Comparison of ENCODE assay signal across 14 cellular contexts in genomic region chr2:150750726-150751125, GRCh38.
DNase-seq lines count a peak whose midpoint lies in the region; ATAC-seq, FAIRE-seq and TF ChIP-seq lines count a peak whose summit lies in the region.
"Had no signal": no experiment of that assay in that cellular context is flagged by ENCODE, and none has a peak within 500 bp of the region (broad histone marks: within the 10 kb centered on the region; RNA-seq: fewer than 3 reads in every experiment).

No MANE protein-coding gene starts in this region.

- no peak overlapping the region for H3K9ac ChIP-seq in H1 (replicated peaks in 1 of 4; ENCODE audit: extremely low read depth in 1 of 4, low read depth in 3 of 4, low read length in 3 of 4)
- no peak overlapping the region for H3K9ac ChIP-seq in neural cell (ENCODE audit: low read length)
- H3K9ac ChIP-seq: BLaER1 treated with 17β-estradiol and CSF1 and Interleukin-3, amounts not matched to agents 10 nM and 100 nM had no signal

- H2AK5ac ChIP-seq in H1 (ENCODE audit: low read depth, low read length) = no peak overlapping the region

- no peak overlapping the region for H4K5ac ChIP-seq in H1 (ENCODE audit: insufficient read length, low read depth, low read length)

- H3K79me1 ChIP-seq in H1 (ENCODE audit: low read depth, low read length) = no peaks in the 10 kb centered on the region

- TF ChIP-seq POLR2A in H1 (IDR thresholded peaks at IDR 0.05; ENCODE audit: control extremely low read depth in 1 of 2, low read depth in 2 of 2, low read length in 2 of 2) = no peak

- no peak for TF ChIP-seq RAD21 in H1 (IDR thresholded peaks at IDR 0.05 in 1 of 2, conservative IDR thresholded peaks at IDR 0.05 in 1 of 2; ENCODE audit: low read depth in 2 of 2, low read length in 2 of 2)
- no peak for TF ChIP-seq RAD21 in neural cell (conservative IDR thresholded peaks at IDR 0.05)

- H3F3A ChIP-seq in neural cell (ENCODE audit: insufficient read depth, low read length, poor library complexity, severe bottlenecking) = no peaks in the 10 kb centered on the region

- peak overlapping the region; percentile 94; the same call in 1 of the 2 replicates for H2BK20ac ChIP-seq in H1 (ENCODE audit: low read length)

- no peak overlapping the region for H3K27ac ChIP-seq in HEK293 (ENCODE audit: extremely low read depth, low read depth, low read length)
- H3K27ac ChIP-seq in H1 (ENCODE audit: low read depth, low read length) = no peak overlapping the region
- no peak overlapping the region for H3K27ac ChIP-seq in neural cell (ENCODE audit: low read length)
- H3K27ac ChIP-seq: BLaER1 treated with 17β-estradiol and CSF1 and Interleukin-3, amounts not matched to agents 10 nM and 100 nM; HL-60 had no signal

- no peaks in the 10 kb centered on the region for H3K9me3 ChIP-seq in HEK293 (ENCODE audit: control insufficient read depth, insufficient read depth, low read depth, low read length)
- no peaks in the 10 kb centered on the region for H3K9me3 ChIP-seq in H1 (ENCODE audit: insufficient read depth in 2 of 2, low read depth in 1 of 2, low read length in 1 of 2)
- no peaks in the 10 kb centered on the region for H3K9me3 ChIP-seq in neural cell (ENCODE audit: low read length)
- H3K9me3 ChIP-seq: BLaER1 treated with 17β-estradiol and CSF1 and Interleukin-3, amounts not matched to agents 10 nM and 100 nM had no signal

- no peak overlapping the region for H3K14ac ChIP-seq in H1 (ENCODE audit: insufficient read length)

- 83% methylated on average over 1 of the region's 1 CpG; no CpG with 5 or more reads in 1 of the 2 experiments for WGBS in H1 (ENCODE audit: extremely low coverage in 1 of 2, insufficient coverage in 1 of 2, insufficient read length in 1 of 2, insufficient replicate concordance in 2 of 2, low coverage in 1 of 2, low lambda C conversion rate in 2 of 2, missing lambda C conversion rate in 1 of 2), 2 experiments

- TF ChIP-seq CTCF in HEK293 (tag by site-specific recombination; IDR thresholded peaks at IDR 0.05) (no peak), H1 (IDR thresholded peaks at IDR 0.05; ENCODE audit: control extremely low read depth in 1 of 3, insufficient read depth in 1 of 3, low read depth in 1 of 3, low read length in 3 of 3) (no peak), fibroblast of the aortic adventitia (IDR thresholded peaks at IDR 0.05; ENCODE audit: insufficient read depth, low read length) (no peak), neural cell (IDR thresholded peaks at IDR 0.05; ENCODE audit: poor library complexity, severe bottlenecking) (no peak)

- POLR2A ChIA-PET in HEK293 (lab: Yijun Ruan, JAX) (no interaction called here), H1 (lab: Charles Lee; ENCODE audit: partially characterized antibody) (no interaction called here)

- no peak overlapping the region for H2BK15ac ChIP-seq in H1 (ENCODE audit: low read length)

- CTCF ChIA-PET in HEK293 (lab: Yijun Ruan, JAX) = no interaction called here
- CTCF ChIA-PET in H1 (lab: Charles Lee; ENCODE audit: partially characterized antibody) = interaction anchor here (1.7 kb wide), 1 partner anchor 12 kb away, joined by 4 read pairs; no protein-coding TSS in a partner anchor

- FAIRE-seq in H1 (lab: Jason Lieb, UNC) = no peak
- FAIRE-seq: H54 had no signal

- H2BK12ac ChIP-seq in H1 (ENCODE audit: low read depth, low read length) = no peak overlapping the region; the same call in 1 of the 2 replicates

- H3K79me2 ChIP-seq in H1 (ENCODE audit: control insufficient read depth in 1 of 2, insufficient read depth in 2 of 2, low read length in 2 of 2) (no peaks in the 10 kb centered on the region), neural cell (replicated peaks; ENCODE audit: insufficient read depth, low read length) (no peaks in the 10 kb centered on the region)

- no peaks in the 10 kb centered on the region for H3K4me1 ChIP-seq in HEK293 (ENCODE audit: control insufficient read depth, insufficient read depth, low read length)
- H3K4me1 ChIP-seq in H1 (replicated peaks in 1 of 4; ENCODE audit: control insufficient read depth in 3 of 4, insufficient read depth in 4 of 4, low read length in 3 of 4) = peaks cover 0 to 1% (median 0%) of the 10 kb centered on the region in 4 experiments; a peak in 1 of 7 replicates
- H3K4me1 ChIP-seq: BLaER1 treated with 17β-estradiol and CSF1 and Interleukin-3, amounts not matched to agents 10 nM and 100 nM had no signal

- H3K4me3 ChIP-seq in HEK293 (ENCODE audit: low read depth, low read length) (no peak overlapping the region), H1 (ENCODE audit: extremely low read depth in 1 of 4, insufficient read depth in 2 of 4, low read depth in 3 of 4, low read length in 4 of 4) (no peak overlapping the region), fibroblast of the aortic adventitia (ENCODE audit: low read depth, low read length) (no peak overlapping the region), neural cell (ENCODE audit: low read length) (no peak overlapping the region)
- H3K4me3 ChIP-seq: BLaER1 treated with 17β-estradiol and CSF1 and Interleukin-3, amounts not matched to agents 10 nM and 100 nM had no signal

- H4K8ac ChIP-seq in H1 (ENCODE audit: extremely low read depth, insufficient read depth, low read length) = no peak overlapping the region

- no peaks in the 10 kb centered on the region for H3K27me3 ChIP-seq in H1 (replicated peaks in 1 of 4; ENCODE audit: control insufficient read depth in 3 of 4, extremely low read depth in 1 of 4, insufficient read depth in 3 of 4, low read length in 3 of 4)
- no peaks in the 10 kb centered on the region for H3K27me3 ChIP-seq in neural cell (ENCODE audit: insufficient read depth, low read depth, low read length)
- H3K27me3 ChIP-seq: BLaER1 treated with 17β-estradiol and CSF1 and Interleukin-3, amounts not matched to agents 10 nM and 100 nM had no signal

- no peak overlapping the region for H2BK120ac ChIP-seq in H1 (replicated peaks; ENCODE audit: low read depth, low read length)

- no peaks in the 10 kb centered on the region; the same call in 1 of the 2 replicates for H3K23me2 ChIP-seq in H1 (ENCODE audit: low read depth, low read length)

- no peak overlapping the region for H3K56ac ChIP-seq in H1 (replicated peaks; ENCODE audit: insufficient read length, low read depth, low read length)

- H2AFZ ChIP-seq in H1 (ENCODE audit: low read length) = no peak overlapping the region
- no peak overlapping the region for H2AFZ ChIP-seq in neural cell (ENCODE audit: low read depth, low read length)

- no peaks in the 10 kb centered on the region for H3K9me2 ChIP-seq in neural cell (ENCODE audit: insufficient read depth, low read length)

- H3K4me2 ChIP-seq in H1 (ENCODE audit: insufficient read depth in 1 of 2, low read depth in 2 of 2, low read length in 2 of 2) = no peak overlapping the region
- H3K4me2 ChIP-seq in neural cell (ENCODE audit: low read length) = no peak overlapping the region
- H3K4me2 ChIP-seq: BLaER1 treated with 17β-estradiol and CSF1 and Interleukin-3, amounts not matched to agents 10 nM and 100 nM had no signal

- ATAC-seq in HG03139 (IDR thresholded peaks at IDR 0.05; ENCODE audit: unreplicated experiment) = no peak
- ATAC-seq: HCT116 had no signal

- H3K23ac ChIP-seq in H1 (ENCODE audit: insufficient read length) = no peak overlapping the region

- TF ChIP-seq EP300 in H1 (IDR thresholded peaks at IDR 0.05; ENCODE audit: borderline replicate concordance in 1 of 2, low read depth in 2 of 2, low read length in 2 of 2) = no peak
- TF ChIP-seq EP300 in neural cell (conservative IDR thresholded peaks at IDR 0.05; ENCODE audit: poor library complexity, severe bottlenecking) = peak; percentile 52

- no peak overlapping the region for H3K4ac ChIP-seq in H1 (replicated peaks; ENCODE audit: insufficient read length, low read depth, low read length)

- H2BK5ac ChIP-seq in H1 (ENCODE audit: low read depth, low read length) = peak overlapping the region; percentile 57; the same call in 1 of the 2 replicates

- H4K20me1 ChIP-seq in H1 (replicated peaks in 1 of 2; ENCODE audit: control insufficient read depth in 1 of 2, insufficient read depth in 2 of 2, low read length in 2 of 2) = no peaks in the 10 kb centered on the region
- no peaks in the 10 kb centered on the region for H4K20me1 ChIP-seq in neural cell (ENCODE audit: insufficient read depth)
- H4K20me1 ChIP-seq: BLaER1 treated with 17β-estradiol and CSF1 and Interleukin-3, amounts not matched to agents 10 nM and 100 nM had no signal

- no peak overlapping the region for H3K18ac ChIP-seq in H1 (ENCODE audit: extremely low read depth, low read length)

- no peaks in the 10 kb centered on the region for H3K36me3 ChIP-seq in HEK293 (ENCODE audit: control insufficient read depth in 2 of 2, insufficient read depth in 1 of 2, low read length in 2 of 2)
- H3K36me3 ChIP-seq in H1 (ENCODE audit: control insufficient read depth in 2 of 4, insufficient read depth in 4 of 4, low read length in 3 of 4) = no peaks in the 10 kb centered on the region
- H3K36me3 ChIP-seq in neural cell (ENCODE audit: insufficient read depth, low read length) = no peaks in the 10 kb centered on the region
- H3K36me3 ChIP-seq: BLaER1 treated with 17β-estradiol and CSF1 and Interleukin-3, amounts not matched to agents 10 nM and 100 nM had no signal

- no peak for DNase-seq in H1 (ENCODE audit: low read depth in 1 of 2, low spot score in 2 of 2)
- peak; percentile 11 for DNase-seq in fibroblast of the aortic adventitia (ENCODE audit: low read depth)
- DNase-seq in HPDE6-E6E7 (ENCODE audit: extremely low spot score) = no peak
- no peak for DNase-seq in kidney glomerular epithelial cell (lab: John Stamatoyannopoulos, UW)
- DNase-seq: ACHN; CD4-positive, CD25-positive, alpha-beta regulatory T cell; IMR-90 had no signal

- no peak overlapping the region for H4K91ac ChIP-seq in H1 (replicated peaks; ENCODE audit: insufficient read length, low read length)

TF ChIP-seq in HEK293, 187 proteins besides CTCF, POLR2A, EP300 and RAD21:
- TF ChIP-seq SETDB1 (IDR thresholded peaks at IDR 0.05; ENCODE audit: insufficient read length, low read length) = peak; percentile 48
- TF ChIP-seq ZNF169 (tag by site-specific recombination; IDR thresholded peaks at IDR 0.05) = no peak

TF ChIP-seq in H1, 55 proteins besides CTCF, POLR2A, EP300 and RAD21 (continues in another document):
- no peak for TF ChIP-seq RBBP5 (IDR thresholded peaks at IDR 0.05; ENCODE audit: borderline replicate concordance, low read depth, low read length)
- TF ChIP-seq POU5F1 (IDR thresholded peaks at IDR 0.05; ENCODE audit: low read depth, low read length) = no peak
- no peak for TF ChIP-seq SRF (IDR thresholded peaks at IDR 0.05; ENCODE audit: low read depth, low read length)

TF ChIP-seq in neural cell, 6 proteins besides CTCF, POLR2A, EP300 and RAD21:
- TF ChIP-seq MXI1 (conservative IDR thresholded peaks at IDR 0.05; ENCODE audit: poor library complexity, severe bottlenecking) (no peak), POLR2AphosphoS5 (IDR thresholded peaks at IDR 0.05) (peak; percentile 33)
